ENCODE assay signal across 19 cellular contexts in the genomic region with DNA sequence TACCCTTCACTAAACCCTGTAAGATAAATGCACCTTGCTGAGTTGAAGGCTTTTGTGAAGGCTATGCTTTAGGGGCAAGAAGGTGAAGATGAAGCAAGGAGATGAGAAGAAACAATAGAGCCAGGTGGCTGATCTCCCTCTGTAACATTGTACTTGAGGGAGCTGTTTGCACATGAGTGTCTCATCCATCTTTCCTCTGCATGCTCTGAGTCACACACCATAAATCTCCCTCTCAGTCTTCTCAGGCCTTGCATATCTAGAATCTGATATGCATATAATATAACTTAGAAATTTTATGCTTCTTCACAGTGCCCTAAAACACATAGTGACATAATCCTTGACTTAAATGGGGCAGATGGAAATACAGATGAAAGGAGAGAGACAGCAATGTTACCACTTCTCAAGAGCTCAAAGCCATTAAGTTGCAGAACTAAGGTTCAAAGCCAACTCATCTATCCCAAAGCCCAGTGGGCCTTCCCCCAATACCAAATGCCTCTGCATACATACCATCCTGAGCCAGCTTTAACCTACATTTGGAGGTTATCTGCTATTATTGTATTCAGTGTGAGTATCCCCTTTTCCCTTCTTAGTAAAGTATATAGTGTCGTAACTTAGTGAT.
DNase-seq lines count a peak whose midpoint lies in the region; ATAC-seq, FAIRE-seq and TF ChIP-seq lines count a peak whose summit lies in the region.
"Had no signal": no experiment of that assay in that cellular context is flagged by ENCODE, and none has a peak within 500 bp of the region (broad histone marks: within the 10 kb centered on the region; RNA-seq: fewer than 3 reads in every experiment).

No MANE protein-coding gene starts in this region.

- H3K4me2 ChIP-seq in K562 (ENCODE audit: insufficient read depth, low read length) = no peak overlapping the region

- H3K79me2 ChIP-seq in K562 (ENCODE audit: control insufficient read depth, insufficient read depth, low read length) = no peaks in the 10 kb centered on the region

- H3K4me1 Mint-ChIP-seq in CD4-positive, alpha-beta memory T cell = no peaks in the 10 kb centered on the region
- H3K4me1 Mint-ChIP-seq: activated B cell treated with CpG ODN at 0.5 μM for 24 hours; activated CD8-positive, alpha-beta memory T cell treated with anti-CD3 and anti-CD28 coated beads, Interleukin-2, amount 10 ng/mL, durations not matched to agents 7 days and 5 days; naive B cell had no signal

- H3K36me3 Mint-ChIP-seq in CD4-positive, alpha-beta memory T cell = no peaks in the 10 kb centered on the region
- H3K36me3 Mint-ChIP-seq: activated CD8-positive, alpha-beta memory T cell treated with anti-CD3 and anti-CD28 coated beads, Interleukin-2, amount 10 ng/mL, durations not matched to agents 7 days and 5 days; naive B cell had no signal

- no peak for TF ChIP-seq RAD21 in K562 (CRISPR knock-in tag; conservative IDR thresholded peaks at IDR 0.05 in 1 of 2, IDR thresholded peaks at IDR 0.05 in 1 of 2)

- POLR2A ChIA-PET in K562 (lab: Yijun Ruan, JAX) = interaction anchor here (0.8 to 1.3 kb wide), 3 partner anchors 11 to 16 kb away, joined by 3 to 10 read pairs (median 4); no protein-coding TSS in a partner anchor
- POLR2A ChIA-PET in CD4-positive, alpha-beta memory T cell (lab: Charles Lee; ENCODE audit: partially characterized antibody) = no interaction called here

- BruUV-seq in K562 (replicated peaks; lab: Mats Ljungman, UMichigan) = no TSS peak

- H3K9me1 ChIP-seq in K562 (ENCODE audit: control insufficient read depth, insufficient read depth, low read length) = no peaks in the 10 kb centered on the region

- peaks cover 0 to 2% (median 0%) of the 10 kb centered on the region in 8 donors for H3K9me3 Mint-ChIP-seq in CD4-positive, alpha-beta memory T cell
- H3K9me3 Mint-ChIP-seq: activated B cell treated with CpG ODN at 0.5 μM for 24 hours; effector memory CD8-positive, alpha-beta T cell; naive B cell had no signal

- no peaks in the 10 kb centered on the region for H3K27me3 Mint-ChIP-seq in CD4-positive, alpha-beta memory T cell
- H3K27me3 Mint-ChIP-seq: activated CD8-positive, alpha-beta memory T cell treated with anti-CD3 and anti-CD28 coated beads, Interleukin-2, amount 10 ng/mL, durations not matched to agents 7 days and 5 days; effector memory CD8-positive, alpha-beta T cell; naive B cell; progenitor cell of endocrine pancreas had no signal

- H3K27me3 ChIP-seq in K562 (ENCODE audit: control insufficient read depth in 2 of 2, insufficient read depth in 2 of 2, low read length in 2 of 2) = no peaks in the 10 kb centered on the region
- H3K27me3 ChIP-seq in CD4-positive, alpha-beta memory T cell (ENCODE audit: insufficient read depth, low read length) = no peaks in the 10 kb centered on the region
- H3K27me3 ChIP-seq: testis had no signal

- peak; percentile 82 for ATAC-seq in K562
- ATAC-seq: activated CD8-positive, alpha-beta memory T cell treated with anti-CD3 and anti-CD28 coated beads, Interleukin-2, amount 10 ng/mL, durations not matched to agents 7 days and 5 days; effector memory CD8-positive, alpha-beta T cell; left lobe of liver had no signal

- H3K27ac Mint-ChIP-seq in CD4-positive, alpha-beta memory T cell = no peak overlapping the region
- H3K27ac Mint-ChIP-seq: activated B cell treated with CpG ODN at 0.5 μM for 24 hours; activated CD8-positive, alpha-beta memory T cell treated with anti-CD3 and anti-CD28 coated beads, Interleukin-2, amount 10 ng/mL, durations not matched to agents 7 days and 5 days; effector memory CD8-positive, alpha-beta T cell; naive B cell; progenitor cell of endocrine pancreas had no signal

- no peak for TF ChIP-seq CTCF in K562 (IDR thresholded peaks at IDR 0.05 in 2 of 3, conservative IDR thresholded peaks at IDR 0.05 in 1 of 3; ENCODE audit: insufficient read depth in 2 of 3, low read depth in 1 of 3, low read length in 3 of 3)

- H3K9ac ChIP-seq in K562 (ENCODE audit: insufficient read depth in 1 of 2, low read depth in 2 of 2, low read length in 2 of 2) = no peak overlapping the region

- no peaks in the 10 kb centered on the region for H3K9me3 ChIP-seq in K562 (replicated peaks; ENCODE audit: control insufficient read depth, insufficient read depth, low read depth, low read length)
- no peaks in the 10 kb centered on the region for H3K9me3 ChIP-seq in CD4-positive, alpha-beta memory T cell (ENCODE audit: control insufficient read depth in 1 of 2, low read length in 2 of 2)
- H3K9me3 ChIP-seq: testis had no signal

- no peaks in the 10 kb centered on the region for H4K20me1 ChIP-seq in K562 (replicated peaks; ENCODE audit: control insufficient read depth, insufficient read depth, low read length)

- TF ChIP-seq POLR2A in K562 (conservative IDR thresholded peaks at IDR 0.05) = no peak

- DNase-seq in EH (ENCODE audit: low read depth) = peak; percentile 56
- peak; percentile 16 for DNase-seq in NCI-H146 treated with DMSO at 0.1 percent for 48 hours (lab: John Stamatoyannopoulos, UW; ENCODE audit: unreplicated experiment)
- peak in 2 of 4 experiments; percentile 35 to 51 for DNase-seq in K562 (ENCODE audit: extremely low read depth in 1 of 4, low spot score in 3 of 4)
- DNase-seq in kidney tubule cell (ENCODE audit: low spot score) = peak; percentile 27
- DNase-seq in CD4-positive, alpha-beta memory T cell = no peak
- DNase-seq in NOMO-1 (lab: John Stamatoyannopoulos, UW; ENCODE audit: unreplicated experiment in 2 of 2) = no peak
- no peak for DNase-seq in DMS 273 (lab: John Stamatoyannopoulos, UW; ENCODE audit: unreplicated experiment)
- DNase-seq in hepatic stellate cell (ENCODE audit: low spot score) = no peak
- DNase-seq: activated B cell treated with CpG ODN at 0.5 μM for 24 hours; activated CD8-positive, alpha-beta memory T cell treated with anti-CD3 and anti-CD28 coated beads, Interleukin-2, amount 10 ng/mL, durations not matched to agents 7 days and 5 days; C1 segment of cervical spinal cord; effector memory CD8-positive, alpha-beta T cell; naive B cell; NCI-H2227 treated with DMSO at 0.1 percent for 48 hours; testis had no signal

- no peak overlapping the region for H3K4me3 Mint-ChIP-seq in CD4-positive, alpha-beta memory T cell
- H3K4me3 Mint-ChIP-seq: activated B cell treated with CpG ODN at 0.5 μM for 24 hours; activated CD8-positive, alpha-beta memory T cell treated with anti-CD3 and anti-CD28 coated beads, Interleukin-2, amount 10 ng/mL, durations not matched to agents 7 days and 5 days; effector memory CD8-positive, alpha-beta T cell; naive B cell had no signal

- peak; percentile 29 for FAIRE-seq in K562 (lab: Jason Lieb, UNC)
- FAIRE-seq: G401.6, GM19239 had no signal

- peaks cover 0 to 10% of the 10 kb centered on the region in 2 experiments; a peak in 2 of 5 replicates for H3K4me1 ChIP-seq in K562 (replicated peaks in 1 of 2; ENCODE audit: control insufficient read depth in 2 of 2, insufficient read depth in 2 of 2, low read length in 2 of 2)
- no peaks in the 10 kb centered on the region for H3K4me1 ChIP-seq in CD4-positive, alpha-beta memory T cell (ENCODE audit: insufficient read depth, low read length)
- H3K4me1 ChIP-seq: testis had no signal

- H2AFZ ChIP-seq in K562 (ENCODE audit: low read depth, low read length) = 0 out of 2 replicates have a peak overlapping the region, but pooled peaks have one; percentile 3

- intact Hi-C loops in K562 (cut with micrococcal nuclease) = no loop called here
- intact Hi-C loops in CD4-positive, alpha-beta memory T cell (cut with micrococcal nuclease) = no loop called here

- in situ Hi-C loops in K562 (cut with MboI) = no loop called here

- CTCF ChIA-PET in K562 (lab: Yijun Ruan, JAX; ENCODE audit: low intra/inter-chr PET ratio) = interaction anchor here (0.5 kb wide), 1 partner anchor 164 kb away, joined by 3 read pairs; no protein-coding TSS in a partner anchor
- CTCF ChIA-PET in CD4-positive, alpha-beta memory T cell (lab: Charles Lee; ENCODE audit: partially characterized antibody) = no interaction called here

- H3K36me3 ChIP-seq in K562 (ENCODE audit: control insufficient read depth, insufficient read depth, low read length) = no peaks in the 10 kb centered on the region
- H3K36me3 ChIP-seq in CD4-positive, alpha-beta memory T cell (ENCODE audit: insufficient read depth, low read length) = no peaks in the 10 kb centered on the region

- peak; percentile 38; the same call in 1 of the 2 replicates for TF ChIP-seq EP300 in K562 (IDR thresholded peaks at IDR 0.05; ENCODE audit: low read length)

- WGBS in K562 (ENCODE audit: insufficient coverage, low coverage, missing lambda C conversion rate) = 88% methylated on average over 1 of the region's 1 CpG

- no peak overlapping the region for H3K4me3 ChIP-seq in K562
- H3K4me3 ChIP-seq in CD4-positive, alpha-beta memory T cell (ENCODE audit: low read length in 2 of 2) = no peak overlapping the region
- H3K4me3 ChIP-seq: testis had no signal

- no peak overlapping the region for H3K27ac ChIP-seq in K562 (ENCODE audit: extremely low read depth, low read depth, low read length)
- H3K27ac ChIP-seq in CD4-positive, alpha-beta memory T cell (ENCODE audit: low read depth, low read length) = no peak overlapping the region
- H3K27ac ChIP-seq: testis had no signal

TF ChIP-seq in K562, 482 proteins besides CTCF, POLR2A, EP300 and RAD21 (continues in another document):
- TF ChIP-seq HLTF (IDR thresholded peaks at IDR 0.05) (no peak), MEIS2 (IDR thresholded peaks at IDR 0.05; ENCODE audit: partially characterized antibody) (peak; percentile 97), TCFL5 (CRISPR knock-in tag; conservative IDR thresholded peaks at IDR 0.05) (no peak), ATF7 (IDR thresholded peaks at IDR 0.05) (peak; percentile 35; the same call in 1 of the 2 replicates), PRPF4 (IDR thresholded peaks at IDR 0.05; ENCODE audit: insufficient read depth, low read depth, low read length, poor library complexity, severe bottlenecking) (no peak), CBFA2T3 (IDR thresholded peaks at IDR 0.05) (peak; percentile 34), CTBP1 (IDR thresholded peaks at IDR 0.05; ENCODE audit: borderline replicate concordance) (peak; percentile 44), FOXA3 (CRISPR knock-in tag; conservative IDR thresholded peaks at IDR 0.05 in 1 of 2, IDR thresholded peaks at IDR 0.05 in 1 of 2) (0 out of 4 replicates have a peak, but pooled peaks of 1 of the 2 experiments have one; percentile 23)
- TF ChIP-seq, protein P1, sequence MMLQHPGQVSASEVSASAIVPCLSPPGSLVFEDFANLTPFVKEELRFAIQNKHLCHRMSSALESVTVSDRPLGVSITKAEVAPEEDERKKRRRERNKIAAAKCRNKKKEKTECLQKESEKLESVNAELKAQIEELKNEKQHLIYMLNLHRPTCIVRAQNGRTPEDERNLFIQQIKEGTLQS (IDR thresholded peaks at IDR 0.05) = peak; percentile 82
- TF ChIP-seq, protein P1 (CRISPR knock-in tag; conservative IDR thresholded peaks at IDR 0.05) = no peak

Comparison
In these comparisons a context has a peak if more than half of its experiments do, and no peak if none do; other contexts are left out.
1. DNase-seq: peak in EH (single experiment), NCI-H146 treated with DMSO at 0.1 percent for 48 hours (single experiment) and kidney tubule cell (single experiment); none in CD4-positive, alpha-beta memory T cell (0 of 5), NOMO-1 (0 of 2), DMS 273 (single experiment) and hepatic stellate cell (single experiment).